In the genomic region with DNA sequence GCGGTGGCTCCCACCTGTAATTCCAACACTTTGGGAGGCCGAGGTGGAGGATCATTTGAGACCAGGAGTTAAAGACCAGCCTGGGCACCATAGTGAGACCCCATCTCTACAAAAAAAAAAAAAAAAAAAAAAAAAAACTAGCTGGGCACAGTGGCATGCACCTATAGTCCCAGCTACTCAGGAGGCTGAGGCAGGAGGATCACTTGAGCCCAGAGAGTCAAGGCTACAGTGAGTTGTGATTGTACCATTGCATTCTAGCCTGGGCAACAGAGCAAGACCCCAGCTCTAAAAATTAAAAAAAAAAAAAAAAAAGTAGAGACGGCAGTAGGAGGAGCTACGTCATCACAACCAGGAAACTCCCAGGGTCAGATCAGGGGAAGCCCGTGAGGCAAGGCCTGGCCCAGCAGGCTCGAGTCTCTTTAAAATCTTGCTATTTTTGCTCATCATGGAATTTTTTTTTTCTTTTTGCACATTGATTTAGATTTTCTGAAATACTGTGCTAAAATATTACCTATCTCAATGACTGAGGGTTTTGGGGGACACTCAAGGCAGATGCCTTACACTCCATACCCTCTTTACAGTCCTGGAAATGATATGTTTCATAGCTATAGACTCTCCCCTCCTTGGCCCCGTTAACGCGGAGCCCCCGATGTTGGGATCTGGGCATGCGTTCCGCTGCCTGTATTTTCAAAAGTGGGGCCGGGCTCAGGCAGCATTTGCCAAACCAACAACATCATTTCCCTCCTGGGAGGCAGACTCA, we compare ENCODE assay signal across 15 cellular contexts. TPM values are rescaled to one million over a fixed set of nuclear protein-coding genes. Genes with fewer than 3 reads are reported as not detected.
DNase-seq lines count a peak whose midpoint lies in the region; ATAC-seq and TF ChIP-seq lines count a peak whose summit lies in the region.
"Had no signal": no experiment of that assay in that cellular context is flagged by ENCODE, and none has a peak within 500 bp of the region (broad histone marks: within the 10 kb centered on the region; RNA-seq: fewer than 3 reads in every experiment).

No MANE protein-coding gene starts in this region.

- peaks cover 13% of the 10 kb centered on the region for H3K4me1 Mint-ChIP-seq in activated naive CD8-positive, alpha-beta T cell treated with anti-CD3 and anti-CD28 coated beads, Interleukin-2, amount 50 U/mL, for 24 hours
- no peaks in the 10 kb centered on the region for H3K4me1 Mint-ChIP-seq in natural killer cell

- no peak for TF ChIP-seq CTCF in natural killer cell (IDR thresholded peaks at IDR 0.05)

- no peak overlapping the region for H3K4me3 Mint-ChIP-seq in activated naive CD8-positive, alpha-beta T cell treated with anti-CD3 and anti-CD28 coated beads, Interleukin-2, amount 50 U/mL, for 24 hours
- H3K4me3 Mint-ChIP-seq in natural killer cell: no peak overlapping the region
- H3K4me3 Mint-ChIP-seq: CD4-positive, alpha-beta T cell had no signal

- ATAC-seq in activated CD4-positive, CD25-positive, alpha-beta regulatory T cell treated with anti-CD3 and anti-CD28 coated beads, Interleukin-2, amount 50 U/mL, for 24 hours: peak; percentile 43 to 51
- ATAC-seq in activated naive CD8-positive, alpha-beta T cell treated with anti-CD3 and anti-CD28 coated beads, Interleukin-2, amount 50 U/mL, for 24 hours: peak; percentile 24
- peak in 2 of 3 donors; percentile 61 to 79 for ATAC-seq in natural killer cell
- no peak for ATAC-seq in GM21576 (IDR thresholded peaks at IDR 0.05; ENCODE audit: unreplicated experiment)

- intact Hi-C loops in natural killer cell (cut with micrococcal nuclease): no loop called here

- no peaks in the 10 kb centered on the region for H3K27me3 Mint-ChIP-seq in activated naive CD8-positive, alpha-beta T cell treated with anti-CD3 and anti-CD28 coated beads, Interleukin-2, amount 50 U/mL, for 24 hours
- H3K27me3 Mint-ChIP-seq in natural killer cell (ENCODE audit: low read depth in 2 of 2): no peaks in the 10 kb centered on the region
- H3K27me3 Mint-ChIP-seq: CD4-positive, alpha-beta T cell had no signal

- peak overlapping the region; percentile 49 for H3K27ac Mint-ChIP-seq in activated naive CD8-positive, alpha-beta T cell treated with anti-CD3 and anti-CD28 coated beads, Interleukin-2, amount 50 U/mL, for 24 hours
- peak overlapping the region in 1 of 2 donors; percentile 47 for H3K27ac Mint-ChIP-seq in natural killer cell
- H3K27ac Mint-ChIP-seq: CD4-positive, alpha-beta T cell had no signal

- DNase-seq in activated CD4-positive, CD25-positive, alpha-beta regulatory T cell treated with anti-CD3 and anti-CD28 coated beads, Interleukin-2, amount 50 U/mL, for 72 hours: no peak
- DNase-seq in GM19238 (ENCODE audit: insufficient read length, low spot score) (peak; percentile 55), natural killer cell (no peak), globus pallidus (ENCODE audit: low spot score) (no peak), NCI-H2029 (lab: John Stamatoyannopoulos, UW) (no peak)
- DNase-seq in activated naive CD8-positive, alpha-beta T cell treated with anti-CD3 and anti-CD28 coated beads, Interleukin-2, amount 50 U/mL, for 24 hours: peak; percentile 25
- DNase-seq: 8988T; CD4-positive, alpha-beta T cell; dorsolateral prefrontal cortex; hypothalamus; NCI-H69; small intestine; WERI-Rb-1 had no signal

- H3K36me3 Mint-ChIP-seq in activated naive CD8-positive, alpha-beta T cell treated with anti-CD3 and anti-CD28 coated beads, Interleukin-2, amount 50 U/mL, for 24 hours (ENCODE audit: low read depth): peaks cover 32% of the 10 kb centered on the region
- H3K36me3 Mint-ChIP-seq in natural killer cell: no peaks in the 10 kb centered on the region

- H3K9me3 Mint-ChIP-seq in activated naive CD8-positive, alpha-beta T cell treated with anti-CD3 and anti-CD28 coated beads, Interleukin-2, amount 50 U/mL, for 24 hours: no peaks in the 10 kb centered on the region
- no peaks in the 10 kb centered on the region for H3K9me3 Mint-ChIP-seq in natural killer cell
- H3K9me3 Mint-ChIP-seq: CD4-positive, alpha-beta T cell had no signal

RNA-seq across cellular contexts. Expression of a gene that starts 44.4 kb away (rescaled TPM):
- 10 to 100 TPM; 16.4 to 21.1 (median 20.9) TPM for total RNA-seq in natural killer cell

RNA-seq across cellular contexts. Expression of a gene that starts 55.3 kb away (rescaled TPM):
- total RNA-seq in natural killer cell: 10 to 100 TPM; 28.1 to 39.1 (median 37.0) TPM

Comparison
In these comparisons a context has a peak if more than half of its experiments do, and no peak if none do; other contexts are left out.
1. DNase-seq: peak in GM19238 (single experiment) and activated naive CD8-positive, alpha-beta T cell treated with anti-CD3 and anti-CD28 coated beads, Interleukin-2, amount 50 U/mL, for 24 hours (single experiment); none in activated CD4-positive, CD25-positive, alpha-beta regulatory T cell treated with anti-CD3 and anti-CD28 coated beads, Interleukin-2, amount 50 U/mL, for 72 hours (single experiment), natural killer cell (single experiment), globus pallidus (single experiment) and NCI-H2029 (single experiment).